In the genomic region with DNA sequence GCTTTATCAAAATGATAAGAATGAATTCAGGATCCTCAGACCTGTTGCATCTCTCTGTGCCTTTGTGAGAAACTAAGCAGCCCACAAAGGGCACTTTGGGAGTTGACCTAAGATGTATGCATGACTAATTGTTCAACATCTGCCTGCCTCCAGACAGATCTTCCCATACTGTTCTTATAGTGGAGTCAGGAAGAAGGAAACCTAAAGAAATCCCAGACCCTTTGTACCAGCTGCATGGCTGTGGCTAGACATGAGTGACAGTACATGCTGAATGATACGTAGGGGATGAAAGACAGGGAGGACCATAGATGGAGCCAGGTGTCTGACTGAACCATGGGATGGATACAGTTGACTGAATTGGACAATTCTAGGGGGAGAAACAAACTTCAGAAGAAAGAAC, we compare ENCODE assay signal across 37 cellular contexts.
"Had no signal": no experiment of that assay in that cellular context is flagged by ENCODE, and none has a peak within 500 bp of the region (broad histone marks: within the 10 kb centered on the region; RNA-seq: fewer than 3 reads in every experiment).

No MANE protein-coding gene starts in this region.

- H3K27me3 Mint-ChIP-seq: activated naive CD8-positive, alpha-beta T cell treated with anti-CD3 and anti-CD28 coated beads for 36 hours; activated T-cell treated with anti-CD3 and anti-CD28 coated beads, Interleukin-2, amount 50 U/mL, for 24 hours had no signal

- H3K36me3 Mint-ChIP-seq: activated naive CD4-positive, alpha-beta T cell treated with anti-CD3 and anti-CD28 coated beads, Interleukin-2, amount 10 ng/mL, durations not matched to agents 7 days and 5 days; activated naive CD4-positive, alpha-beta T cell treated with anti-CD3 and anti-CD28 coated beads, Interleukin-2, amount 50 U/mL, for 24 hours; activated naive CD4-positive, alpha-beta T cell treated with anti-CD3 and anti-CD28 coated beads, Interleukin-2, amount 50 U/mL, for 72 hours; activated naive CD8-positive, alpha-beta T cell; activated naive CD8-positive, alpha-beta T cell treated with anti-CD3 and anti-CD28 coated beads for 36 hours; brain had no signal

- H3K9me3 Mint-ChIP-seq: activated naive CD4-positive, alpha-beta T cell treated with anti-CD3 and anti-CD28 coated beads for 36 hours; activated naive CD4-positive, alpha-beta T cell treated with anti-CD3 and anti-CD28 coated beads, Interleukin-2, amount 10 ng/mL, durations not matched to agents 7 days and 5 days; activated naive CD4-positive, alpha-beta T cell treated with anti-CD3 and anti-CD28 coated beads, Interleukin-2, amount 50 U/mL, for 24 hours; activated naive CD4-positive, alpha-beta T cell treated with anti-CD3 and anti-CD28 coated beads, Interleukin-2, amount 50 U/mL, for 72 hours; activated naive CD8-positive, alpha-beta T cell treated with anti-CD3 and anti-CD28 coated beads for 36 hours; activated naive CD8-positive, alpha-beta T cell treated with anti-CD3 and anti-CD28 coated beads, Interleukin-2, amount 50 U/mL, for 24 hours; activated T-cell treated with anti-CD3 and anti-CD28 coated beads, Interleukin-2, amount 50 U/mL, for 24 hours; activated T-cell treated with anti-CD3 and anti-CD28 coated beads, Interleukin-2, amount 50 U/mL, for 4 hours; activated T-cell treated with anti-CD3 and anti-CD28 coated beads, Interleukin-2, amount 50 U/mL, for 72 hours; activated T-helper 1 cell treated with anti-CD3 and anti-CD28 coated beads, Interleukin-12 subunit alpha, Interleukin-12 subunit beta, Interleukin-2, Interleukin-4 antibody, amounts not matched to agents 30 ng/mL and 10 ng/mL and 1 ng/mL, durations not matched to agents 14 hours and 24 hours and 36 hours; activated T-helper 17 cell treated with anti-CD3 and anti-CD28 coated beads, Interleukin-2, amount 50 U/mL, for 72 hours; activated T-helper 2 cell treated with anti-CD3 and anti-CD28 coated beads, Interferon-gamma antibody, Interleukin-2, Interleukin-4, amounts not matched to agents 10 μg/mL and 5 μg/mL and 100 μg/mL, durations not matched to agents 14 hours and 24 hours and 36 hours; central memory CD8-positive, alpha-beta T cell had no signal

- H3K9me3 ChIP-seq: adrenal gland, ascending aorta, body of pancreas, breast epithelium had no signal

- H3K4me1 ChIP-seq: adrenal gland, breast epithelium had no signal

- DNase-seq: activated effector memory CD4-positive, alpha-beta T cell treated with anti-CD3 and anti-CD28 coated beads, Interleukin-2, amount 50 U/mL, for 16 hours; activated effector memory CD4-positive, alpha-beta T cell treated with Interleukin-2 at 50 U/mL for 16 hours; activated gamma-delta T cell; activated gamma-delta T cell treated with Interleukin-2 at 50 U/mL for 16 hours; activated naive CD4-positive, alpha-beta T cell; activated naive CD4-positive, alpha-beta T cell treated with anti-CD3 and anti-CD28 coated beads for 36 hours; activated naive CD4-positive, alpha-beta T cell treated with anti-CD3 and anti-CD28 coated beads, Interleukin-2, amount 10 ng/mL, durations not matched to agents 7 days and 5 days; activated naive CD4-positive, alpha-beta T cell treated with anti-CD3 and anti-CD28 coated beads, Interleukin-2, amount 50 U/mL, for 16 hours; activated naive CD4-positive, alpha-beta T cell treated with Interleukin-2 at 50 U/mL for 16 hours; activated naive CD8-positive, alpha-beta T cell treated with anti-CD3 and anti-CD28 coated beads for 36 hours; activated naive CD8-positive, alpha-beta T cell treated with anti-CD3 and anti-CD28 coated beads, Interleukin-2, amount 10 ng/mL, durations not matched to agents 7 days and 5 days; activated naive CD8-positive, alpha-beta T cell treated with anti-CD3 and anti-CD28 coated beads, Interleukin-2, amount 50 U/mL, for 24 hours; activated T-cell treated with anti-CD3 and anti-CD28 coated beads, Interleukin-2, amount 50 U/mL, for 24 hours; activated T-cell treated with anti-CD3 and anti-CD28 coated beads, Interleukin-2, amount 50 U/mL, for 4 hours; activated T-cell treated with anti-CD3 and anti-CD28 coated beads, Interleukin-2, amount 50 U/mL, for 48 hours; activated T-cell treated with anti-CD3 and anti-CD28 coated beads, Interleukin-2, amount 50 U/mL, for 72 hours; adrenal gland; amniotic stem cell; amygdala; anterior cingulate cortex; aorta; body of pancreas; brain microvascular endothelial cell; caudate nucleus; central memory CD4-positive, alpha-beta T cell; cerebellar nuclear complex had no signal

- H3K4me3 ChIP-seq: adrenal gland, ascending aorta, body of pancreas, breast epithelium, cardiac muscle cell had no signal

- H3K4me3 Mint-ChIP-seq: activated naive CD4-positive, alpha-beta T cell treated with anti-CD3 and anti-CD28 coated beads for 36 hours; activated naive CD4-positive, alpha-beta T cell treated with anti-CD3 and anti-CD28 coated beads, Interleukin-2, amount 10 ng/mL, durations not matched to agents 7 days and 5 days; activated naive CD4-positive, alpha-beta T cell treated with anti-CD3 and anti-CD28 coated beads, Interleukin-2, amount 50 U/mL, for 24 hours; activated naive CD8-positive, alpha-beta T cell; activated naive CD8-positive, alpha-beta T cell treated with anti-CD3 and anti-CD28 coated beads for 36 hours; activated naive CD8-positive, alpha-beta T cell treated with anti-CD3 and anti-CD28 coated beads, Interleukin-2, amount 10 ng/mL, durations not matched to agents 7 days and 5 days; activated naive CD8-positive, alpha-beta T cell treated with anti-CD3 and anti-CD28 coated beads, Interleukin-2, amount 50 U/mL, for 24 hours; activated T-cell treated with anti-CD3 and anti-CD28 coated beads, Interleukin-2, amount 50 U/mL, for 24 hours; activated T-cell treated with anti-CD3 and anti-CD28 coated beads, Interleukin-2, amount 50 U/mL, for 4 hours; activated T-cell treated with anti-CD3 and anti-CD28 coated beads, Interleukin-2, amount 50 U/mL, for 72 hours; activated T-helper 1 cell treated with anti-CD3 and anti-CD28 coated beads, Interleukin-12 subunit alpha, Interleukin-12 subunit beta, Interleukin-2, Interleukin-4 antibody, amounts not matched to agents 30 ng/mL and 10 ng/mL and 1 ng/mL, durations not matched to agents 14 hours and 24 hours and 36 hours; activated T-helper 17 cell treated with anti-CD3 and anti-CD28 coated beads, Interleukin-2, amount 50 U/mL, for 72 hours; brain; central memory CD8-positive, alpha-beta T cell had no signal

- H3K36me3 ChIP-seq: adrenal gland, ascending aorta, brain microvascular endothelial cell, breast epithelium, cardiac muscle cell had no signal

- ATAC-seq: activated naive CD4-positive, alpha-beta T cell treated with anti-CD3 and anti-CD28 coated beads, Interleukin-2, amount 50 U/mL, for 72 hours; activated naive CD8-positive, alpha-beta T cell treated with anti-CD3 and anti-CD28 coated beads, Interleukin-2, amount 50 U/mL, for 24 hours; activated T-cell treated with anti-CD3 and anti-CD28 coated beads, Interleukin-2, amount 50 U/mL, for 4 hours; activated T-cell treated with anti-CD3 and anti-CD28 coated beads, Interleukin-2, amount 50 U/mL, for 72 hours; activated T-helper 17 cell treated with anti-CD3 and anti-CD28 coated beads, Interleukin-2, amount 50 U/mL, for 72 hours; body of pancreas had no signal

- H3K27ac Mint-ChIP-seq: activated naive CD4-positive, alpha-beta T cell treated with anti-CD3 and anti-CD28 coated beads for 36 hours; activated naive CD4-positive, alpha-beta T cell treated with anti-CD3 and anti-CD28 coated beads, Interleukin-2, amount 10 ng/mL, durations not matched to agents 7 days and 5 days; activated naive CD4-positive, alpha-beta T cell treated with anti-CD3 and anti-CD28 coated beads, Interleukin-2, amount 50 U/mL, for 24 hours; activated naive CD8-positive, alpha-beta T cell; activated naive CD8-positive, alpha-beta T cell treated with anti-CD3 and anti-CD28 coated beads for 36 hours; activated naive CD8-positive, alpha-beta T cell treated with anti-CD3 and anti-CD28 coated beads, Interleukin-2, amount 10 ng/mL, durations not matched to agents 7 days and 5 days; activated naive CD8-positive, alpha-beta T cell treated with anti-CD3 and anti-CD28 coated beads, Interleukin-2, amount 50 U/mL, for 24 hours; activated T-cell treated with anti-CD3 and anti-CD28 coated beads, Interleukin-2, amount 50 U/mL, for 24 hours; activated T-cell treated with anti-CD3 and anti-CD28 coated beads, Interleukin-2, amount 50 U/mL, for 72 hours; activated T-helper 1 cell treated with anti-CD3 and anti-CD28 coated beads, Interleukin-12 subunit alpha, Interleukin-12 subunit beta, Interleukin-2, Interleukin-4 antibody, amounts not matched to agents 30 ng/mL and 10 ng/mL and 1 ng/mL, durations not matched to agents 14 hours and 24 hours and 36 hours; activated T-helper 17 cell treated with anti-CD3 and anti-CD28 coated beads, Interleukin-2, amount 50 U/mL, for 72 hours; activated T-helper 2 cell treated with anti-CD3 and anti-CD28 coated beads, Interferon-gamma antibody, Interleukin-2, Interleukin-4, amounts not matched to agents 10 μg/mL and 5 μg/mL and 100 μg/mL, durations not matched to agents 14 hours and 24 hours and 36 hours; brain had no signal

- H3K27me3 ChIP-seq: adrenal gland, ascending aorta, body of pancreas, brain microvascular endothelial cell, breast epithelium, cardiac muscle cell had no signal

- H3K27ac ChIP-seq: adrenal gland, ascending aorta, body of pancreas, brain microvascular endothelial cell, breast epithelium, cardiac muscle cell had no signal

- H3K4me1 Mint-ChIP-seq: activated naive CD4-positive, alpha-beta T cell treated with anti-CD3 and anti-CD28 coated beads, Interleukin-2, amount 50 U/mL, for 24 hours; activated naive CD8-positive, alpha-beta T cell treated with anti-CD3 and anti-CD28 coated beads for 36 hours; activated naive CD8-positive, alpha-beta T cell treated with anti-CD3 and anti-CD28 coated beads, Interleukin-2, amount 50 U/mL, for 24 hours; activated T-helper 17 cell treated with anti-CD3 and anti-CD28 coated beads, Interleukin-2, amount 50 U/mL, for 72 hours; central memory CD8-positive, alpha-beta T cell had no signal
